1 cellular context compared by ENCODE assay signal in genomic region chr18:55034742-55035141, GRCh38.
TF ChIP-seq lines count a peak whose summit lies in the region.

No MANE protein-coding gene starts in this region.

TF ChIP-seq in SK-N-SH, 30 proteins besides CTCF, POLR2A, EP300 and RAD21:
- 0 out of 2 replicates have a peak, but pooled peaks have one; percentile 13 for TF ChIP-seq ZBTB33 (IDR thresholded peaks at IDR 0.05; ENCODE audit: borderline replicate concordance, low read depth)
- peak; percentile 73; the same call in 1 of the 2 replicates for TF ChIP-seq TEAD4 (IDR thresholded peaks at IDR 0.05; ENCODE audit: borderline replicate concordance, insufficient read depth)
- TF ChIP-seq MEF2A (IDR thresholded peaks at IDR 0.05; ENCODE audit: borderline replicate concordance, low read depth), result peak; percentile 77; the same call in 1 of the 2 replicates
- peak; percentile 65 for TF ChIP-seq JUND (IDR thresholded peaks at IDR 0.05)
- TF ChIP-seq NRF1 (IDR thresholded peaks at IDR 0.05; ENCODE audit: low read depth, low read length), result no peak
- TF ChIP-seq RXRA (IDR thresholded peaks at IDR 0.05; ENCODE audit: borderline replicate concordance, low read depth), result peak; percentile 43; the same call in 1 of the 2 replicates
- TF ChIP-seq FOSL2 (IDR thresholded peaks at IDR 0.05; ENCODE audit: borderline replicate concordance, low read depth), result peak; percentile 57; the same call in 1 of the 2 replicates
- TF ChIP-seq NFIC (IDR thresholded peaks at IDR 0.05; ENCODE audit: borderline replicate concordance), result peak; percentile 54
- peak; percentile 24; the same call in 1 of the 2 replicates for TF ChIP-seq FOXM1 (IDR thresholded peaks at IDR 0.05; ENCODE audit: low read depth)
- peak; percentile 77 for TF ChIP-seq TCF12 (IDR thresholded peaks at IDR 0.05)
- TF ChIP-seq GABPA (IDR thresholded peaks at IDR 0.05; ENCODE audit: low read depth), result no peak
- no peak for TF ChIP-seq ELF1 (IDR thresholded peaks at IDR 0.05)
- TF ChIP-seq PBX3 (IDR thresholded peaks at IDR 0.05), result peak; percentile 61
